In the genomic region with DNA sequence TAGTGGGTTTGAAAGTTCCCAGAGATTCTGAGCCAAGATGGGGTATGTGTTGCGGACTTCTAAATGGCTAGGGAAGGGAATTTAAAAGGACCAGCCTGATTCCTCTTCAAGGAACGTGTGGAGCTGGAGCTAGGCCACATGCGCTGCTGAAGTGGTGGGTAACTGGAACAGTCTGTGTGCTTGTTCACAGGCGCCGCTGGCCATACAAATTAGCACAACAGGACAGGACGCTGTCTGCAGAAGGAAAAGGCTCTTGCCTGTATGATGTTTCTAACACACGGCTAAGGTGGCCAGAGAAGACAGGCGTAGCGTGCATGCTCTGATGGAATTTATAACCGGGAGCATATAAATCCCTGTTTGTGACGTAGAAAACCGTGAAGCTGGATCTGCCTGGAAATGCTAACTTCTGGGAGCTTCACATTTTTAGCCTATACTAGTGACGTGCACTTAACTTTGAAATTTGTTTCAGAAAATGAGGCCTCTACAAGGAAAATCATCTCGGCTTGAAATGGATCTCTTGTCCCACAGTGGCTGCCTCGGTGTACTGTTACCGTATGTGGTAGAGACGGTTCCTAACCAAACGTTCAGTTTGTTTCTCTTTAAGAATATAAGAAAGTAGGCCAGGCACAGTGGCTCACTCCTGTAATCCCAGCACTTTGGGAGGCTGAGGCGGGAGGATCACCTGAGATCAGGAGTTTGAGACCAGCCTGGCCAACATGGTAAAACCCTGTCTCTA, we compare ENCODE assay signal across 19 cellular contexts.
DNase-seq lines count a peak whose midpoint lies in the region; ATAC-seq, FAIRE-seq and TF ChIP-seq lines count a peak whose summit lies in the region.
"Had no signal": no experiment of that assay in that cellular context is flagged by ENCODE, and none has a peak within 500 bp of the region (broad histone marks: within the 10 kb centered on the region; RNA-seq: fewer than 3 reads in every experiment).

No MANE protein-coding gene starts in this region.

- no peak overlapping the region for H3K56ac ChIP-seq in H1 (replicated peaks; ENCODE audit: insufficient read length, low read depth, low read length)

- peaks cover 3 to 36% (median 20%) of the 10 kb centered on the region in 4 experiments; a peak in 6 of 7 replicates for H3K4me1 ChIP-seq in H1 (replicated peaks in 1 of 4; ENCODE audit: control insufficient read depth in 3 of 4, insufficient read depth in 4 of 4, low read length in 3 of 4)
- peaks cover 14 to 15% of the 10 kb centered on the region in 2 donors for H3K4me1 ChIP-seq in neuronal stem cell (ENCODE audit: control insufficient read depth in 2 of 2, insufficient read depth in 1 of 2, low read depth in 1 of 2, low read length in 2 of 2)
- H3K4me1 ChIP-seq in upper lobe of right lung, result no peaks in the 10 kb centered on the region
- H3K4me1 ChIP-seq: A549 had no signal

- H2BK15ac ChIP-seq in H1 (ENCODE audit: low read length) (peak overlapping the region; percentile 65; the same call in 1 of the 2 replicates), neuronal stem cell (ENCODE audit: low read length) (no peak overlapping the region)

- intact Hi-C loops in cardiac septum (cut with DNase I), result no loop called here
- intact Hi-C loops in Right ventricle myocardium inferior (cut with DNase I), result loop anchor here (5.0 kb wide), 1 partner anchor 299 kb away; no protein-coding TSS in a partner anchor
- intact Hi-C loops in upper lobe of right lung (cut with DNase I), result no loop called here

- no peaks in the 10 kb centered on the region for H4K20me1 ChIP-seq in H1 (replicated peaks in 1 of 2; ENCODE audit: control insufficient read depth in 1 of 2, insufficient read depth in 2 of 2, low read length in 2 of 2)

- 0 out of 2 replicates have a peak overlapping the region, but pooled peaks have one; percentile 86 for H2BK20ac ChIP-seq in H1 (ENCODE audit: low read length)

- no peak for TF ChIP-seq EP300 in H1 (IDR thresholded peaks at IDR 0.05; ENCODE audit: borderline replicate concordance in 1 of 2, low read depth in 2 of 2, low read length in 2 of 2)

- CTCF ChIA-PET in H1 (lab: Charles Lee; ENCODE audit: partially characterized antibody), result interaction anchor here (0.6 to 0.7 kb wide), 2 partner anchors 23 to 109 kb away, joined by 3 to 4 read pairs; no protein-coding TSS in a partner anchor

- H3K18ac ChIP-seq in H1 (ENCODE audit: extremely low read depth, low read length), result peak overlapping the region; percentile 0; the same call in 1 of the 2 replicates
- no peak overlapping the region for H3K18ac ChIP-seq in neuronal stem cell (ENCODE audit: low read length)

- no peak overlapping the region for H2AFZ ChIP-seq in H1 (ENCODE audit: low read length)
- no peak overlapping the region for H2AFZ ChIP-seq in neuronal stem cell (ENCODE audit: low read length)

- H3K27me3 ChIP-seq in H1 (replicated peaks in 1 of 4; ENCODE audit: control insufficient read depth in 3 of 4, extremely low read depth in 1 of 4, insufficient read depth in 3 of 4, low read length in 3 of 4) (peaks cover 0 to 20% (median 8%) of the 10 kb centered on the region in 4 experiments; a peak in 6 of 7 replicates), neuronal stem cell (ENCODE audit: control insufficient read depth in 3 of 3, insufficient read depth in 3 of 3, low read depth in 1 of 3, low read length in 3 of 3) (peaks cover 0 to 44% (median 3%) of the 10 kb centered on the region in 3 experiments), upper lobe of right lung (no peaks in the 10 kb centered on the region)

- H4K8ac ChIP-seq in H1 (ENCODE audit: extremely low read depth, insufficient read depth, low read length) (no peak overlapping the region), neuronal stem cell (ENCODE audit: low read depth, low read length) (no peak overlapping the region)

- H2BK5ac ChIP-seq in H1 (ENCODE audit: low read depth, low read length) (no peak overlapping the region), neuronal stem cell (ENCODE audit: low read length) (no peak overlapping the region)

- FAIRE-seq in H1 (lab: Jason Lieb, UNC), result no peak
- FAIRE-seq: A549, GM12878 had no signal

- WGBS in H1 (ENCODE audit: extremely low coverage in 1 of 2, insufficient coverage in 1 of 2, insufficient read length in 1 of 2, insufficient replicate concordance in 2 of 2, low coverage in 1 of 2, low lambda C conversion rate in 2 of 2, missing lambda C conversion rate in 1 of 2), 2 experiments, result 85% methylated on average over 19 of the region's 19 CpGs; no CpG with 5 or more reads in 1 of the 2 experiments
- no CpG with 5 or more reads among the region's 19 CpGs for WGBS in neuronal stem cell (ENCODE audit: extremely low coverage in 2 of 2, insufficient read length in 2 of 2, insufficient replicate concordance in 1 of 2), 2 donors

- no peak overlapping the region for H3K23ac ChIP-seq in H1 (ENCODE audit: insufficient read length)
- no peak overlapping the region for H3K23ac ChIP-seq in neuronal stem cell (ENCODE audit: low read depth, low read length, poor library complexity)

- no peaks in the 10 kb centered on the region for H3K79me1 ChIP-seq in H1 (ENCODE audit: low read depth, low read length)
- H3K79me1 ChIP-seq in neuronal stem cell (ENCODE audit: low read depth, low read length), result no peaks in the 10 kb centered on the region

- H3K27ac ChIP-seq in H1 (ENCODE audit: low read depth, low read length) (no peak overlapping the region), neuronal stem cell (replicated peaks; ENCODE audit: low read length) (no peak overlapping the region), upper lobe of right lung (no peak overlapping the region)
- H3K27ac ChIP-seq: A549 had no signal

- H4K91ac ChIP-seq in H1 (replicated peaks; ENCODE audit: insufficient read length, low read length) (peak overlapping the region; percentile 86), neuronal stem cell (ENCODE audit: low read depth, low read length, poor library complexity) (no peak overlapping the region)

- TF ChIP-seq POLR2A in H1 (IDR thresholded peaks at IDR 0.05; ENCODE audit: control extremely low read depth in 1 of 2, low read depth in 2 of 2, low read length in 2 of 2), result no peak

- H3K23me2 ChIP-seq in H1 (ENCODE audit: low read depth, low read length), result peaks cover 15% of the 10 kb centered on the region

- no peak overlapping the region for H4K5ac ChIP-seq in H1 (ENCODE audit: insufficient read length, low read depth, low read length)

- no peak overlapping the region for H3K14ac ChIP-seq in H1 (ENCODE audit: insufficient read length)
- H3K14ac ChIP-seq in neuronal stem cell (ENCODE audit: low read length), result no peak overlapping the region

- H3K4me2 ChIP-seq in H1 (ENCODE audit: insufficient read depth in 1 of 2, low read depth in 2 of 2, low read length in 2 of 2), result peak overlapping the region in 1 of 2 experiments; percentile 86; a peak in 1 of 4 replicates
- H3K4me2 ChIP-seq in neuronal stem cell (ENCODE audit: insufficient read depth, low read length, poor library complexity, severe bottlenecking), result no peak overlapping the region
- H3K4me2 ChIP-seq: A549 had no signal

- peak overlapping the region; percentile 24 for H2BK120ac ChIP-seq in H1 (replicated peaks; ENCODE audit: low read depth, low read length)
- no peak overlapping the region for H2BK120ac ChIP-seq in neuronal stem cell (ENCODE audit: low read depth, low read length)

- POLR2A ChIA-PET in H1 (lab: Charles Lee; ENCODE audit: partially characterized antibody), result no interaction called here

- no peaks in the 10 kb centered on the region for H3K79me2 ChIP-seq in H1 (ENCODE audit: control insufficient read depth in 1 of 2, insufficient read depth in 2 of 2, low read length in 2 of 2)

- H3K9me3 ChIP-seq in H1 (ENCODE audit: insufficient read depth in 2 of 2, low read depth in 1 of 2, low read length in 1 of 2) (no peaks in the 10 kb centered on the region), neuronal stem cell (replicated peaks in 1 of 2; ENCODE audit: control insufficient read depth in 2 of 2, insufficient read depth in 1 of 2, low read depth in 1 of 2, low read length in 2 of 2) (no peaks in the 10 kb centered on the region), upper lobe of right lung (no peaks in the 10 kb centered on the region)
- H3K9me3 ChIP-seq: A549 had no signal

- no peaks in the 10 kb centered on the region for H3K36me3 ChIP-seq in H1 (ENCODE audit: control insufficient read depth in 2 of 4, insufficient read depth in 4 of 4, low read length in 3 of 4)
- H3K36me3 ChIP-seq in neuronal stem cell (replicated peaks in 1 of 2; ENCODE audit: control insufficient read depth in 2 of 2, insufficient read depth in 2 of 2, low read length in 2 of 2), result no peaks in the 10 kb centered on the region
- no peaks in the 10 kb centered on the region for H3K36me3 ChIP-seq in upper lobe of right lung

- no peak overlapping the region for H3K4ac ChIP-seq in H1 (replicated peaks; ENCODE audit: insufficient read length, low read depth, low read length)
- H3K4ac ChIP-seq in neuronal stem cell (ENCODE audit: low read length), result no peak overlapping the region

- no peak overlapping the region for H3K4me3 ChIP-seq in H1 (ENCODE audit: extremely low read depth in 1 of 4, insufficient read depth in 2 of 4, low read depth in 3 of 4, low read length in 4 of 4)
- H3K4me3 ChIP-seq in neuronal stem cell (ENCODE audit: low read length in 2 of 2), result no peak overlapping the region
- no peak overlapping the region for H3K4me3 ChIP-seq in upper lobe of right lung
- H3K4me3 ChIP-seq: A549, GM12878 had no signal

- DNase-seq in cardiac septum (ENCODE audit: low spot score) (peak; percentile 26), Right ventricle myocardium inferior (ENCODE audit: missing footprints) (no peak), H1 (ENCODE audit: low read depth in 1 of 2, low spot score in 2 of 2) (peak in 1 of 2 experiments; percentile 43), neuronal stem cell (ENCODE audit: low spot score) (no peak), upper lobe of right lung (peak; percentile 67), NCI-H2107 treated with DMSO at 0.1 percent for 48 hours (lab: John Stamatoyannopoulos, UW; ENCODE audit: unreplicated experiment) (no peak), NCI-H2171 (lab: John Stamatoyannopoulos, UW) (no peak), NCI-H1105 (lab: John Stamatoyannopoulos, UW) (no peak)
- DNase-seq: C1 segment of cervical spinal cord; CD8-positive, alpha-beta memory T cell; DMS53; EL; GOT3; NCI-H1694 treated with DMSO at 0.1 percent for 48 hours; NCI-H2107; NCI-H446 treated with DMSO at 0.1 percent for 48 hours had no signal

- TF ChIP-seq CTCF in H1 (IDR thresholded peaks at IDR 0.05; ENCODE audit: control extremely low read depth in 1 of 3, insufficient read depth in 1 of 3, low read depth in 1 of 3, low read length in 3 of 3) (no peak), upper lobe of right lung (IDR thresholded peaks at IDR 0.05) (no peak)

- H2BK12ac ChIP-seq in H1 (ENCODE audit: low read depth, low read length), result peak overlapping the region; percentile 92; the same call in 1 of the 2 replicates
- no peak overlapping the region for H2BK12ac ChIP-seq in neuronal stem cell (ENCODE audit: low read length)

- H3K9ac ChIP-seq in H1 (replicated peaks in 1 of 4; ENCODE audit: extremely low read depth in 1 of 4, low read depth in 3 of 4, low read length in 3 of 4) (no peak overlapping the region), neuronal stem cell (ENCODE audit: low read depth, low read length, poor library complexity) (no peak overlapping the region)

- no peak for TF ChIP-seq RAD21 in H1 (IDR thresholded peaks at IDR 0.05 in 1 of 2, conservative IDR thresholded peaks at IDR 0.05 in 1 of 2; ENCODE audit: low read depth in 2 of 2, low read length in 2 of 2)

- ATAC-seq in Right ventricle myocardium inferior (no peak), upper lobe of right lung (peak; percentile 24)
- ATAC-seq: A549, GM12878, Panc1 had no signal

- H2AK5ac ChIP-seq in H1 (ENCODE audit: low read depth, low read length) (no peak overlapping the region), neuronal stem cell (ENCODE audit: low read depth, low read length) (peak overlapping the region; percentile 89)

Comparison
In these comparisons a context has a peak if more than half of its experiments do, and no peak if none do; other contexts are left out.
1. DNase-seq: peak in cardiac septum (single experiment) and upper lobe of right lung (single experiment); none in Right ventricle myocardium inferior (single experiment), neuronal stem cell (single experiment), NCI-H2107 treated with DMSO at 0.1 percent for 48 hours (single experiment), NCI-H2171 (single experiment) and NCI-H1105 (single experiment).